1 cellular context compared by ENCODE assay signal in the genomic region with DNA sequence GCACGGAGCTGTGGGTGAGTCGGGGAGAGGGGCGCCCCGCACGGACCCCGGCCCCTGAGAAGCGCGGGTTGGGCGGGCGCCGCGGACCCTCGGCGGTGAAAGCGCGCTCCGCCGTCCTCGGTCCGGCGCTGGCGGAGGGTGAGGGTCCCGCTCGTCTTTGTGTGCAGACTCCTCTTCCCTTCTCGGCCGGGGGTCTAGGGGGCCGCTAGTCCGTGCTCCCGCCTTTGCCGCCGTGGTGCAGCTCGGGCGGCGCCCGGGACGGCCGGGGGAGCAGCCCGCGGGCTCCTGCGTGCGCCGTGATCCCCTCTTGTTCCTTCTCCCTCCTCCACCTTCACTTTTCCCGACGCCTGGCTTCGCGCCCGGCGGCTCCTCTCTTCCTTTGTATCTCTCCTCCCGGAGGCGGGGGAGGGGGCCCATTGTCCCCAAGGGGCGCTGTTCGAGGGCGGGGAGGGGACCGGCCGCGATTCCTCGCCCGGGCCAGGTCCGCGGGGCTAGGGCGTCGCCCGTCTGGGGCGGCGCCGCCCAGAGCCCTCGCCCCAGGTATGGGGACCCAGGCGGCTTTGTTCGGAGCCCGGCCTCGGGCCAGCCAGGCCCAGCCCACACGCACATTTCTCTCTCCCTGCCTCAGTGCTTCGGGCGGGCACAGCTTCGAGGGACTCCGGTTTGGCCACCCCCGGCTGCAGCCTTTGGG.
TF ChIP-seq lines count a peak whose summit lies in the region.

No MANE protein-coding gene starts in this region.

TF ChIP-seq in HepG2, 621 proteins besides CTCF, POLR2A, EP300 and RAD21 (continued from another document):
- TF ChIP-seq ZNF672 (CRISPR knock-in tag; IDR thresholded peaks at IDR 0.05): no peak
- TF ChIP-seq RFX5 (IDR thresholded peaks at IDR 0.05; ENCODE audit: low read depth, low read length): no peak
- no peak; the same call in 1 of the 2 replicates for TF ChIP-seq ZNF558 (CRISPR knock-in tag; IDR thresholded peaks at IDR 0.05; ENCODE audit: borderline replicate concordance)
- TF ChIP-seq SETDB1 (CRISPR knock-in tag; IDR thresholded peaks at IDR 0.05; ENCODE audit: borderline replicate concordance): no peak
- peak; percentile 1 for TF ChIP-seq CBX1 (IDR thresholded peaks at IDR 0.05; ENCODE audit: low read depth)
- TF ChIP-seq ZSCAN21 (CRISPR knock-in tag; IDR thresholded peaks at IDR 0.05; ENCODE audit: borderline replicate concordance): no peak
- no peak for TF ChIP-seq ZNF337 (CRISPR knock-in tag; IDR thresholded peaks at IDR 0.05; ENCODE audit: borderline replicate concordance, low read depth)
TF ChIP-seq in HepG2: peak in this region for 48.
